ENCODE assay signal across 14 cellular contexts in genomic region chr22:50183141-50183971, GRCh38. TPM values are rescaled to one million over a fixed set of nuclear protein-coding genes. Genes with fewer than 3 reads are reported as not detected.
DNase-seq lines count a peak whose midpoint lies in the region; ATAC-seq, FAIRE-seq and TF ChIP-seq lines count a peak whose summit lies in the region.
"Had no signal": no experiment of that assay in that cellular context is flagged by ENCODE, and none has a peak within 500 bp of the region (broad histone marks: within the 10 kb centered on the region; RNA-seq: fewer than 3 reads in every experiment).

No MANE protein-coding gene starts in this region.

- TF ChIP-seq POLR2A in heart left ventricle (IDR thresholded peaks at IDR 0.05): no peak

- H3K4me1 ChIP-seq in heart left ventricle: peaks cover 3 to 45% (median 28%) of the 10 kb centered on the region in 12 donors

- no peaks in the 10 kb centered on the region for H3K9me3 Mint-ChIP-seq in central memory CD8-positive, alpha-beta T cell
- H3K9me3 Mint-ChIP-seq in naive thymus-derived CD8-positive, alpha-beta T cell: no peaks in the 10 kb centered on the region

- peak; percentile 9 for FAIRE-seq in urothelium cell line (lab: Jason Lieb, UNC)
- no peak for FAIRE-seq in HTR-8/SVneo (lab: Jason Lieb, UNC)
- FAIRE-seq: GM12891 had no signal

- peaks cover 0 to 17% (median 3%) of the 10 kb centered on the region in 9 donors for H3K27me3 ChIP-seq in heart left ventricle
- H3K27me3 ChIP-seq: hepatocyte had no signal

- H3K4me1 Mint-ChIP-seq in central memory CD8-positive, alpha-beta T cell: peaks cover 29% of the 10 kb centered on the region
- H3K4me1 Mint-ChIP-seq in naive thymus-derived CD8-positive, alpha-beta T cell: peaks cover 15 to 29% (median 23%) of the 10 kb centered on the region in 4 donors

- no peaks in the 10 kb centered on the region for H3K36me3 ChIP-seq in heart left ventricle

- peak overlapping the region in 8 of 12 donors; percentile 29 to 76 (median 53) for H3K27ac ChIP-seq in heart left ventricle
- H3K27ac ChIP-seq: hepatocyte had no signal

- ATAC-seq in heart left ventricle (no peak), Right ventricle myocardium superior (ENCODE audit: poor library complexity) (no peak)
- no peak for ATAC-seq in central memory CD8-positive, alpha-beta T cell (replicated peaks; ENCODE audit: extremely low read depth, poor library complexity, severe bottlenecking)
- ATAC-seq in naive thymus-derived CD8-positive, alpha-beta T cell: no peak
- no peak for ATAC-seq in stimulated activated naive CD8-positive, alpha-beta T cell treated with anti-CD3 and anti-CD28 coated beads, Interleukin-15, Interleukin-2, amounts not matched to agents 100 U/mL and 50 U/mL, for 24 hours

- WGBS in heart left ventricle, 4 donors: 80 to 86% (median 85%) methylated on average over 17 to 19 of the region's 19 CpGs

- in situ Hi-C loops in GM13976 (cut with MboI; ENCODE audit: low sequenced_read_pairs, unreplicated experiment): no loop called here

- TF ChIP-seq CTCF in heart left ventricle (IDR thresholded peaks at IDR 0.05) (no peak), GM13976 (IDR thresholded peaks at IDR 0.05; ENCODE audit: borderline replicate concordance, control extremely low read depth, extremely low read depth, insufficient read depth, missing control alignments) (no peak)

- H3K27ac Mint-ChIP-seq in central memory CD8-positive, alpha-beta T cell (ENCODE audit: low read depth): peak overlapping the region; percentile 54
- H3K27ac Mint-ChIP-seq in naive thymus-derived CD8-positive, alpha-beta T cell: peak overlapping the region in 1 of 10 donors; percentile 58

- no peaks in the 10 kb centered on the region for H3K9me3 ChIP-seq in heart left ventricle

- DNase-seq in heart left ventricle (peak in 2 of 5 donors; percentile 29 to 53), Right ventricle myocardium superior (no peak), urothelium cell line (ENCODE audit: low spot score) (no peak), GM13976 (ENCODE audit: low spot score) (no peak), HTR-8/SVneo (ENCODE audit: insufficient read length, low spot score) (no peak)
- no peak for DNase-seq in central memory CD8-positive, alpha-beta T cell (ENCODE audit: low spot score in 2 of 2)
- no peak for DNase-seq in naive thymus-derived CD8-positive, alpha-beta T cell
- no peak for DNase-seq in stimulated activated naive CD8-positive, alpha-beta T cell treated with anti-CD3 and anti-CD28 coated beads, Interleukin-15, Interleukin-2, amounts not matched to agents 100 U/mL and 50 U/mL, for 24 hours
- DNase-seq: erythroblast, KBM-7, NCI-H1694, NCI-H748 treated with DMSO at 0.1 percent for 48 hours had no signal

- POLR2A ChIA-PET in naive thymus-derived CD8-positive, alpha-beta T cell (lab: Charles Lee): no interaction called here

- H3K27me3 Mint-ChIP-seq in central memory CD8-positive, alpha-beta T cell: peaks cover 9% of the 10 kb centered on the region
- peaks cover 0 to 5% (median 1%) of the 10 kb centered on the region in 5 donors for H3K27me3 Mint-ChIP-seq in naive thymus-derived CD8-positive, alpha-beta T cell

- H3K36me3 Mint-ChIP-seq in central memory CD8-positive, alpha-beta T cell (ENCODE audit: insufficient read depth): peaks cover 10% of the 10 kb centered on the region
- no peaks in the 10 kb centered on the region for H3K36me3 Mint-ChIP-seq in naive thymus-derived CD8-positive, alpha-beta T cell

- peak overlapping the region; percentile 54 for H3K4me3 Mint-ChIP-seq in central memory CD8-positive, alpha-beta T cell
- peak overlapping the region in 8 of 10 donors; percentile 38 to 74 (median 60) for H3K4me3 Mint-ChIP-seq in naive thymus-derived CD8-positive, alpha-beta T cell

- intact Hi-C loops in heart left ventricle (cut with DNase I): loop anchor here in 2 of 10 donors (10.0 kb wide), 2 partner anchors 249 to 259 kb away; no protein-coding TSS in a partner anchor
- intact Hi-C loops in Right ventricle myocardium superior (cut with DNase I): no loop called here

- no peak overlapping the region for H3K4me3 ChIP-seq in heart left ventricle
- H3K4me3 ChIP-seq: hepatocyte had no signal

RNA-seq across cellular contexts. Expression of gene TRABD, which starts 2.4 kb away (rescaled TPM):
- total RNA-seq in heart left ventricle (10 to 100 TPM; 14.3 to 28.1 (median 17.5) TPM), Right ventricle myocardium superior (22.0 TPM)
- polyA plus RNA-seq in heart left ventricle: 10 to 100 TPM; 25.8 to 32.9 TPM
- 100 to 1,000 TPM; 103 to 113 TPM for total RNA-seq in naive thymus-derived CD8-positive, alpha-beta T cell
- polyA plus RNA-seq in naive thymus-derived CD8-positive, alpha-beta T cell: 10 to 100 TPM; 28.7 to 46.7 (median 31.2) TPM

RNA-seq across cellular contexts. Expression of gene PANX2, which starts 12.8 kb away (rescaled TPM):
- under 1 TPM in 5 of 9 donors, not detected in 4; 0.08 to 0.77 (median 0.56) TPM for total RNA-seq in heart left ventricle
- polyA plus RNA-seq in heart left ventricle: under 1 TPM in 1 of 2 donors, not detected in 1; 0.08 TPM
- total RNA-seq in Right ventricle myocardium superior: 0.43 TPM
- under 1 TPM; 0.25 to 0.26 TPM for total RNA-seq in naive thymus-derived CD8-positive, alpha-beta T cell
- not detected for polyA plus RNA-seq in naive thymus-derived CD8-positive, alpha-beta T cell

RNA-seq across cellular contexts. Expression of gene SELENOO, which starts 17.5 kb away (rescaled TPM):
- total RNA-seq in heart left ventricle (10 to 100 TPM; 10.4 to 23.8 (median 12.8) TPM), Right ventricle myocardium superior (15.6 TPM)
- 10 to 100 TPM; 16.0 to 20.4 TPM for polyA plus RNA-seq in heart left ventricle
- 10 to 100 TPM; 40.3 to 42.4 TPM for total RNA-seq in naive thymus-derived CD8-positive, alpha-beta T cell
- polyA plus RNA-seq in naive thymus-derived CD8-positive, alpha-beta T cell: 1 to 10 TPM; 3.1 to 8.8 (median 5.2) TPM
